ENCODE assay signal across 8 cellular contexts in the genomic region with DNA sequence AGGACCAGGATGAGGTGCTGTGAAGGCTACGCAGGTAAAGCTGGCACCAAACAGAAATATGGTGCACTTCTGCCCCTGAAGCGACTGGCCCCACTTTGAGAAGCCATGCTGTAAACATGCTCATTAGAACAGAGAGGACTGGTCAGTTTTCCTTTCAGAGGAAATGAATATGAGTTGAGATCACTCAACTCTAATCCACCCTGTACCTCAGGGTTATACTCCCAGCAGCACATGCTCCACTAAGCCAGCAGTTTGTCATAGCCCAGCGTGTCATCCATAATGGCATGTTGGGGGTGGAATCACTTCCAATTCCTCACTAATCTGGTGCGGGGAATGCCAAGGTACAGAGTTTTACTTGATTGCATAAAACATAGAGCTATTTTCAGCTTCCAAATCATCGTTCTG.
A peak's percentile ranks its signal among the peaks of the same experiment; 100 is the strongest.
DNase-seq lines count a peak whose midpoint lies in the region; ATAC-seq and TF ChIP-seq lines count a peak whose summit lies in the region.

No MANE protein-coding gene starts in this region.

- H3K36me3 Mint-ChIP-seq in CD8-positive, alpha-beta memory T cell: peaks cover 0 to 4% (median 2%) of the 10 kb centered on the region in 3 donors

- peaks cover 85 to 100% (median 99%) of the 10 kb centered on the region in 3 donors for H3K4me1 Mint-ChIP-seq in CD8-positive, alpha-beta memory T cell

- peak; percentile 33 for ATAC-seq in omental fat pad (ENCODE audit: low FRiP score)

- H3K4me2 ChIP-seq in OCI-LY1 (ENCODE audit: low read length): no peak overlapping the region

- peaks cover 87% of the 10 kb centered on the region for H3K4me1 ChIP-seq in CD8-positive, alpha-beta memory T cell (ENCODE audit: insufficient read depth, low read length)
- H3K4me1 ChIP-seq in OCI-LY1 (ENCODE audit: insufficient read depth, low read length, severe bottlenecking) (peaks cover 98% of the 10 kb centered on the region), endocrine pancreas (ENCODE audit: control insufficient read depth, insufficient read depth, low read length) (peaks cover 49% of the 10 kb centered on the region)

- no peaks in the 10 kb centered on the region for H3K9me3 Mint-ChIP-seq in CD8-positive, alpha-beta memory T cell

- no peaks in the 10 kb centered on the region for H3K9me3 ChIP-seq in CD8-positive, alpha-beta memory T cell (ENCODE audit: low read length)
- no peaks in the 10 kb centered on the region for H3K9me3 ChIP-seq in OCI-LY1 (ENCODE audit: low read length)
- H3K9me3 ChIP-seq in endocrine pancreas (ENCODE audit: control insufficient read depth, low read length): no peaks in the 10 kb centered on the region

- CTCF ChIA-PET in CD8-positive, alpha-beta memory T cell (lab: Charles Lee): interaction anchor here (2.0 to 2.1 kb wide), 2 partner anchors 10 kb away, joined by 4 to 6 read pairs; no protein-coding TSS in a partner anchor

- no peak for TF ChIP-seq CTCF in OCI-LY1 (IDR thresholded peaks at IDR 0.05; ENCODE audit: low read length)
- TF ChIP-seq CTCF in omental fat pad (IDR thresholded peaks at IDR 0.05): no peak

- POLR2A ChIA-PET in CD8-positive, alpha-beta memory T cell (lab: Charles Lee): interaction anchor here (0.7 to 2.4 kb wide), 2 partner anchors 10 to 331 kb away, joined by 3 to 13 read pairs; no protein-coding TSS in a partner anchor

- no peak overlapping the region for H2AFZ ChIP-seq in OCI-LY1 (ENCODE audit: low read length)

- H3K79me2 ChIP-seq in OCI-LY1 (ENCODE audit: insufficient read depth, low read length): peaks cover 10% of the 10 kb centered on the region; the same call in 1 of the 2 replicates

- no peaks in the 10 kb centered on the region for H3K36me3 ChIP-seq in CD8-positive, alpha-beta memory T cell (ENCODE audit: insufficient read depth, low read length)
- no peaks in the 10 kb centered on the region for H3K36me3 ChIP-seq in OCI-LY1 (ENCODE audit: insufficient read depth, low read length)
- no peaks in the 10 kb centered on the region for H3K36me3 ChIP-seq in endocrine pancreas (ENCODE audit: control insufficient read depth, insufficient read depth, low read length)

- DNase-seq in CD8-positive, alpha-beta memory T cell: no peak
- DNase-seq in omental fat pad (ENCODE audit: low spot score) (no peak), SIG-M5 (lab: John Stamatoyannopoulos, UW) (no peak), NCI-H2171 treated with DMSO at 0.1 percent for 48 hours (lab: John Stamatoyannopoulos, UW) (no peak), amygdala (lab: John Stamatoyannopoulos, UW) (no peak)
- no peak for DNase-seq in activated effector memory CD4-positive, alpha-beta T cell treated with Interleukin-2 at 50 U/mL for 16 hours

- H3K4me3 Mint-ChIP-seq in CD8-positive, alpha-beta memory T cell: peak overlapping the region; percentile 33 to 95 (median 88)

- no peak overlapping the region for H3K9ac ChIP-seq in OCI-LY1 (ENCODE audit: low read length)
- no peak overlapping the region for H3K9ac ChIP-seq in endocrine pancreas (ENCODE audit: control insufficient read depth, insufficient read depth, low read length)

- H3K27ac ChIP-seq in CD8-positive, alpha-beta memory T cell (ENCODE audit: low read depth, low read length): no peak overlapping the region
- H3K27ac ChIP-seq in OCI-LY1 (ENCODE audit: low read depth, low read length, poor library complexity, severe bottlenecking): peak overlapping the region; percentile 85

- H3K27ac Mint-ChIP-seq in CD8-positive, alpha-beta memory T cell: peak overlapping the region; percentile 49 to 99 (median 96)

- no peaks in the 10 kb centered on the region for H3K9me2 ChIP-seq in OCI-LY1 (ENCODE audit: low read depth, low read length)

- H3K27me3 Mint-ChIP-seq in CD8-positive, alpha-beta memory T cell: no peaks in the 10 kb centered on the region

- no peaks in the 10 kb centered on the region for H3K27me3 ChIP-seq in CD8-positive, alpha-beta memory T cell (ENCODE audit: insufficient read depth, low read length, poor library complexity, severe bottlenecking)
- H3K27me3 ChIP-seq in OCI-LY1 (ENCODE audit: insufficient read depth, low read length) (no peaks in the 10 kb centered on the region), endocrine pancreas (ENCODE audit: control insufficient read depth, insufficient read depth, low read length) (no peaks in the 10 kb centered on the region)

- no peaks in the 10 kb centered on the region for H3F3A ChIP-seq in OCI-LY1 (ENCODE audit: insufficient read depth, low read length)

- H4K20me1 ChIP-seq in OCI-LY1 (ENCODE audit: insufficient read depth, low read length): no peaks in the 10 kb centered on the region

- H3K4me3 ChIP-seq in CD8-positive, alpha-beta memory T cell (ENCODE audit: low read length): no peak overlapping the region
- H3K4me3 ChIP-seq in OCI-LY1 (ENCODE audit: low read depth, low read length, poor library complexity, severe bottlenecking) (no peak overlapping the region), endocrine pancreas (ENCODE audit: control insufficient read depth, insufficient read depth, low read length) (peak overlapping the region; percentile 23)
